In the genomic region with DNA sequence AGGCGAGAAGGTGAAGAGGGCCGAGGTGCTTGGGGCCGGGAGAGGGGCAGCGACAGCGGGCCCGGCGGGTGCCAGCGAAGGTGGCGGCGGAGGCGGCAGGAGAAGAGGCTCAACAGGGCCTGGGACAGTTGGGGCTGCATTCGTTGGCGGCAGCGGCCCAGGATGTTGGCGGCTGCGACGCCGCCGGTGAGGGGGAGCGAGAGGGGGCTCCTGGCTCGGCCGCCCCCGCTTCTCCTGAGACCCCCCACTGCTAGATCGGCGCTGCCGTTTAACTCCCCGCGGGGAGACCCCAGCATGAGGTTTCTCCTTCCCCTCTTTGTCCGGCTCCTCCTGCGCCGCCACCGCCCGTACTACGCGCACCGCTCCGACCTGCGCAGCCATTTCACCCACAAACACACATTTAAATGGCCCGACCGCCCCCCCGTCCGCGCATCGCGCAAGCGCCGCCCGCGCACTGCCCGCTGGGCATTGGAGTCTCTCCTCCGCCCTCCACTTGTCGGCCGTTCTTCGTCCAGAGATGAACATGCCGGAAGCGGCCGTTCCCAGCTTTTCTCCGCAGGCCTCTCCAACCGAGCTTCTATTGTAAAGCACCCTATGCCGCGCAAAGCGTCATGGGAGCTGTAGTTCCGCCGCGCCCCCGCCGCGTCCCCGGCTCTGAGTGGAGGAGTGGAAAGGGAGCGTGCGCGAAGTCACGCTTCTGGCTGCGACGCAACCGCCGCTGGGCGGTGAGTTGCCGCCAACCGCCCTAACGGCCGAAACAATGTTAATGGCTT, we compare ENCODE assay signal across 8 cellular contexts. TPM values are rescaled to one million over a fixed set of nuclear protein-coding genes. Genes with fewer than 3 reads are reported as not detected.
DNase-seq lines count a peak whose midpoint lies in the region; TF ChIP-seq lines count a peak whose summit lies in the region.

A gene (minus strand): TSS at position 589 of the 773 bp plus-strand sequence. CDS start 64 bp downstream, at position 525.

- CTCF ChIA-PET in activated CD8-positive, alpha-beta memory T cell treated with anti-CD3 and anti-CD28 coated beads for 36 hours (lab: Charles Lee), result interaction anchor here (0.6 to 0.8 kb wide), 2 partner anchors 52 to 118 kb away, joined by 3 read pairs; a partner anchor contains a TSS

- POLR2A ChIA-PET in activated CD8-positive, alpha-beta memory T cell treated with anti-CD3 and anti-CD28 coated beads for 36 hours (lab: Charles Lee), result interaction anchor here (0.6 to 1.8 kb wide), 6 partner anchors 28 to 119 kb away, joined by 3 to 8 read pairs (median 6); a partner anchor contains a TSS

- peak; percentile 99 for DNase-seq in COLO668 (lab: John Stamatoyannopoulos, UW; ENCODE audit: unreplicated experiment)
- DNase-seq in GM20000 (ENCODE audit: low spot score), result peak; percentile 92
- DNase-seq in HT-29 (ENCODE audit: low spot score), result peak; percentile 98
- peak; percentile 99 to 100 for DNase-seq in NOMO-1 (lab: John Stamatoyannopoulos, UW; ENCODE audit: unreplicated experiment in 2 of 2)
- DNase-seq in effector CD8-positive, alpha-beta T cell (lab: John Stamatoyannopoulos, UW), result peak; percentile 96
- peak; percentile 99 for DNase-seq in medulla oblongata (ENCODE audit: extremely low spot score)
- peak; percentile 97 for DNase-seq in stimulated activated CD8-positive, alpha-beta memory T cell treated with anti-CD3 and anti-CD28 coated beads, Interleukin-12 subunit alpha, Interleukin-12 subunit beta, amount 100 ng/mL, for 1 hour (ENCODE audit: low read depth)

- no peak for TF ChIP-seq CTCF in GM20000 (IDR thresholded peaks at IDR 0.05; ENCODE audit: extremely low read depth, missing control alignments)

RNA-seq across cellular contexts. Expression of the gene that starts here (rescaled TPM):
- 4.0 and 4.2 TPM in 2 replicates for total RNA-seq in HT-29 (2014; rRNA removed; shearing (Covaris generic))
- total RNA-seq in activated CD8-positive, alpha-beta memory T cell treated with anti-CD3 and anti-CD28 coated beads for 36 hours, result 10 to 100 TPM; 14.4 to 15.3 TPM

Comparison
In these comparisons a context has a peak if more than half of its experiments do, and no peak if none do; other contexts are left out.
1. Peak in every context shown above with its lines: DNase-seq.